Comparison of ENCODE assay signal across 8 cellular contexts in genomic region chr10:127990846-127991542, GRCh38.
A peak's percentile ranks its signal among the peaks of the same experiment; 100 is the strongest.
DNase-seq lines count a peak whose midpoint lies in the region; ATAC-seq and TF ChIP-seq lines count a peak whose summit lies in the region.

No MANE protein-coding gene starts in this region.

- peak overlapping the region; percentile 3 for H3K27ac ChIP-seq in CD4-positive, alpha-beta memory T cell (ENCODE audit: low read depth, low read length)
- H3K27ac ChIP-seq in rectal smooth muscle tissue (ENCODE audit: low read depth, low read length) = peak overlapping the region; percentile 4

- in situ Hi-C loops in HAP-1 (cut with MboI; ENCODE audit: low sequenced_read_pairs) = no loop called here

- H3K27me3 ChIP-seq in CD4-positive, alpha-beta memory T cell (ENCODE audit: insufficient read depth, low read length) = no peaks in the 10 kb centered on the region
- H3K27me3 ChIP-seq in rectal smooth muscle tissue (ENCODE audit: control insufficient read depth, insufficient read depth, low read length) (no peaks in the 10 kb centered on the region), HAP-1 (ENCODE audit: low read depth) (no peaks in the 10 kb centered on the region)

- H3K4me3 Mint-ChIP-seq in CD4-positive, alpha-beta memory T cell = peak overlapping the region; percentile 68 to 89 (median 82)

- H3K4me3 ChIP-seq in CD4-positive, alpha-beta memory T cell (ENCODE audit: low read length in 2 of 2) = peak overlapping the region in 1 of 2 donors; percentile 14
- H3K4me3 ChIP-seq in rectal smooth muscle tissue (ENCODE audit: low read length) = no peak overlapping the region
- no peak overlapping the region for H3K4me3 ChIP-seq in HAP-1

- no peaks in the 10 kb centered on the region for H3K9me3 ChIP-seq in CD4-positive, alpha-beta memory T cell (ENCODE audit: control insufficient read depth in 1 of 2, low read length in 2 of 2)
- H3K9me3 ChIP-seq in HAP-1 = no peaks in the 10 kb centered on the region

- ATAC-seq in SK-N-SH treated with all-trans-retinoic acid at 6 μM for 48 hours = peak; percentile 82

- intact Hi-C loops in CD4-positive, alpha-beta memory T cell (cut with micrococcal nuclease) = loop anchor here (2.0 kb wide), 1 partner anchor 20 kb away; no protein-coding TSS in a partner anchor

- H3K36me3 ChIP-seq in CD4-positive, alpha-beta memory T cell (ENCODE audit: insufficient read depth, low read length) = no peaks in the 10 kb centered on the region
- H3K36me3 ChIP-seq in rectal smooth muscle tissue (ENCODE audit: control insufficient read depth, insufficient read depth, low read length) (no peaks in the 10 kb centered on the region), HAP-1 (replicated peaks) (no peaks in the 10 kb centered on the region)

- H3K9ac ChIP-seq in rectal smooth muscle tissue (ENCODE audit: low read length) = no peak overlapping the region

- DNase-seq in CD4-positive, alpha-beta memory T cell = peak; percentile 32 to 68 (median 41)
- peak; percentile 30 for DNase-seq in central memory CD4-positive, alpha-beta T cell
- no peak for DNase-seq in HAP-1 (ENCODE audit: low spot score in 2 of 2)
- DNase-seq in T-helper 9 cell = no peak
- DNase-seq in COLO668 (lab: John Stamatoyannopoulos, UW; ENCODE audit: unreplicated experiment) = no peak
- no peak for DNase-seq in mesenteric fat pad (ENCODE audit: low spot score)

- peaks cover 20% of the 10 kb centered on the region for H3K4me1 ChIP-seq in CD4-positive, alpha-beta memory T cell (ENCODE audit: insufficient read depth, low read length)
- H3K4me1 ChIP-seq in rectal smooth muscle tissue (ENCODE audit: control insufficient read depth, insufficient read depth, low read length) (peaks cover 2% of the 10 kb centered on the region), HAP-1 (no peaks in the 10 kb centered on the region)

- H3K27ac Mint-ChIP-seq in CD4-positive, alpha-beta memory T cell = peak overlapping the region; percentile 6 to 86 (median 61)

- peaks cover 0 to 2% of the 10 kb centered on the region in 2 donors for H3K27me3 Mint-ChIP-seq in CD4-positive, alpha-beta memory T cell

- no peaks in the 10 kb centered on the region for H3K9me3 Mint-ChIP-seq in CD4-positive, alpha-beta memory T cell

- peaks cover 9 to 24% (median 14%) of the 10 kb centered on the region in 4 donors for H3K4me1 Mint-ChIP-seq in CD4-positive, alpha-beta memory T cell

- CTCF ChIA-PET in CD4-positive, alpha-beta memory T cell (lab: Charles Lee; ENCODE audit: partially characterized antibody) = interaction anchor here (1.1 to 1.4 kb wide), 4 partner anchors 16 to 220 kb away, joined by 3 to 4 read pairs (median 4); partner anchors contain the start of gene PTPRE

- no peaks in the 10 kb centered on the region for H3K36me3 Mint-ChIP-seq in CD4-positive, alpha-beta memory T cell

- POLR2A ChIA-PET in CD4-positive, alpha-beta memory T cell (lab: Charles Lee; ENCODE audit: partially characterized antibody) = interaction anchor here (1.1 kb wide), 1 partner anchor 74 kb away, joined by 3 read pairs; no protein-coding TSS in a partner anchor

TF ChIP-seq in SK-N-SH treated with all-trans-retinoic acid at 6 μM for 48 hours, 23 proteins besides CTCF, POLR2A, EP300 and RAD21:
- peak; percentile 98 for TF ChIP-seq ISL1 (CRISPR knock-in tag; IDR thresholded peaks at IDR 0.05)
- TF ChIP-seq OSR1 (CRISPR knock-in tag; IDR thresholded peaks at IDR 0.05) = no peak
- peak; percentile 27; the same call in 1 of the 2 replicates for TF ChIP-seq CSRNP3 (CRISPR knock-in tag; IDR thresholded peaks at IDR 0.05)
- TF ChIP-seq CREB5 (CRISPR knock-in tag; IDR thresholded peaks at IDR 0.05; ENCODE audit: low read depth) = peak; percentile 72

Comparison
In these comparisons a context has a peak if more than half of its experiments do, and no peak if none do; other contexts are left out.
1. DNase-seq: peak in CD4-positive, alpha-beta memory T cell (5 of 5) and central memory CD4-positive, alpha-beta T cell (single experiment); none in HAP-1 (0 of 2), T-helper 9 cell (single experiment), COLO668 (single experiment) and mesenteric fat pad (single experiment).